8 cellular contexts compared by ENCODE assay signal in the genomic region with DNA sequence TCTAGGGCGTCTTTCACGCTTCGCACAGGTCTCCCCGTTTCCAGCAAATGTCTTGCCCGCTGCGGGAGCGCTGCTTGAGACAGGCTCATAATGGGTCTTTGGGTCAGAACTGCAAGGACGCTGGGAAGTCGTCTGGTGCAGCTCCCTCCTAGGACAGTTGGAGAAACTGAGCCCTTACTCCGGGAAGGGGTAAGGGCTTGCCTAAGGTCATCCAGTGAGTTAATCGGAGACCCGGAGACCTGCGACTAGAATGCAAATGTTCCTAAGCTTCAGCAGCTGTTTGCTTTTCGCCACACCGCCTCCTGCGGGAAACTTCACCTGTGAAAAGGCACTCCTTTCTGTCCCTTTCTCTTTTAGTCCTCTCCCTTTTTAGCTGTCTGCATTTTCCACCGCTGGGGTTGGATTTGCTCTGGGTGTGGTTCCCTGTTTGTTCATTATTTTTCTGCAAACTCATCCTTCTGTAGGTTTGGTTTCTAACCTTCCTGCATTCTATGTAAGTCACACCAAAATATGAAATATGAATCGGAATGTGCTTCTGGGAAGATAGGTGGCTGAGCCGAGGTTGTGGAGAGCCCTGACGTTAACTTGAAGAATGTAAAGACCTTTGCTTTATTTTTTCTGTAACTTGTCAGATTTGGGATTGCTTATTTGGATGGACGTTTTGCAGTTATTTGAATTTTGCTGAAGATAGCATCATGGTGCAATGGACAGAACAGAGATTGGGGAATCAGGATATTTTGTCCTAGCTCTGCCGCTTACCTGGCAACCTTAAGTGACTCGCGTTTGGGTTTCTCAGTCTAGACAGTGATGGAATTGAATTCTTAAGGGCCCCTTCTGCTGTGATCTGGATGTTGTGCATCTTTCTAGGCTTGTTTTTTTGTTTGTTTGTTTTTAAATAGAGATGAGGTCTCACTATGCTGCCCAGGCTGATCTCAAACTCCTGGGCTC.
DNase-seq lines count a peak whose midpoint lies in the region; ATAC-seq and TF ChIP-seq lines count a peak whose summit lies in the region.

No MANE protein-coding gene starts in this region.

- no peak for TF ChIP-seq CTCF in foreskin fibroblast (IDR thresholded peaks at IDR 0.05; ENCODE audit: low read depth, low read length)

- ATAC-seq in GM21619 (IDR thresholded peaks at IDR 0.05; ENCODE audit: unreplicated experiment) (peak; percentile 7), GM18868 (IDR thresholded peaks at IDR 0.05; ENCODE audit: unreplicated experiment) (no peak)

- DNase-seq in D341Med (ENCODE audit: low spot score) (peak; percentile 37), NCI-H1694 treated with DMSO at 0.1 percent for 48 hours (lab: John Stamatoyannopoulos, UW) (peak; percentile 7), foreskin fibroblast (peak in 1 of 2 donors; percentile 35), nucleus accumbens (lab: John Stamatoyannopoulos, UW) (peak in 35 of 56 donors; percentile 17 to 70 (median 47)), NCI-H446 treated with DMSO at 0.1 percent for 48 hours (lab: John Stamatoyannopoulos, UW) (no peak)
- peak; percentile 39 for DNase-seq in activated T-cell treated with anti-CD3 and anti-CD28 coated beads, Interleukin-2, amount 50 U/mL, for 1 hour

- H3K4me3 ChIP-seq in foreskin fibroblast (ENCODE audit: low read depth in 1 of 2, low read length in 2 of 2) = peak overlapping the region; percentile 79 to 96
